8 cellular contexts compared by ENCODE assay signal in genomic region chr7:51162724-51163329, GRCh38.
A peak's percentile ranks its signal among the peaks of the same experiment; 100 is the strongest.
DNase-seq lines count a peak whose midpoint lies in the region; ATAC-seq, FAIRE-seq and TF ChIP-seq lines count a peak whose summit lies in the region.

No MANE protein-coding gene starts in this region.

- H3K4me1 ChIP-seq in H1 (replicated peaks in 1 of 4; ENCODE audit: control insufficient read depth in 3 of 4, insufficient read depth in 4 of 4, low read length in 3 of 4): peaks cover 0 to 5% (median 0%) of the 10 kb centered on the region in 4 experiments; a peak in 2 of 7 replicates

- no peak overlapping the region for H2BK15ac ChIP-seq in H1 (ENCODE audit: low read length)

- no peak overlapping the region for H2AFZ ChIP-seq in H1 (ENCODE audit: low read length)

- H4K91ac ChIP-seq in H1 (replicated peaks; ENCODE audit: insufficient read length, low read length): no peak overlapping the region

- H3K23me2 ChIP-seq in H1 (ENCODE audit: low read depth, low read length): no peaks in the 10 kb centered on the region

- H3K9me3 ChIP-seq in H1 (ENCODE audit: insufficient read depth in 2 of 2, low read depth in 1 of 2, low read length in 1 of 2): no peaks in the 10 kb centered on the region

- ATAC-seq in GM19467 (IDR thresholded peaks at IDR 0.05; ENCODE audit: unreplicated experiment) (peak; percentile 91), HG03558 (IDR thresholded peaks at IDR 0.05; ENCODE audit: extremely low read depth, unreplicated experiment) (peak; percentile 88)

- no peak overlapping the region for H3K27ac ChIP-seq in H1 (ENCODE audit: low read depth, low read length)

- H3K36me3 Mint-ChIP-seq in activated CD4-positive, alpha-beta memory T cell treated with anti-CD3 and anti-CD28 coated beads for 36 hours: no peaks in the 10 kb centered on the region

- CTCF ChIA-PET in activated CD4-positive, alpha-beta memory T cell treated with anti-CD3 and anti-CD28 coated beads for 36 hours (lab: Charles Lee): interaction anchor here (0.5 to 5.6 kb wide), 43 partner anchors 10 to 1412 kb away, joined by 3 to 86 read pairs (median 4); no protein-coding TSS in a partner anchor
- CTCF ChIA-PET in H1 (lab: Charles Lee; ENCODE audit: partially characterized antibody): interaction anchor here (0.7 to 7.8 kb wide), 52 partner anchors 8 to 979 kb away, joined by 3 to 155 read pairs (median 4); no protein-coding TSS in a partner anchor

- peaks cover 21% of the 10 kb centered on the region for H3K27me3 Mint-ChIP-seq in activated CD4-positive, alpha-beta memory T cell treated with anti-CD3 and anti-CD28 coated beads for 36 hours

- H3K4me3 Mint-ChIP-seq in activated CD4-positive, alpha-beta memory T cell treated with anti-CD3 and anti-CD28 coated beads for 36 hours: no peak overlapping the region

- no peak for TF ChIP-seq POLR2A in H1 (IDR thresholded peaks at IDR 0.05; ENCODE audit: control extremely low read depth in 1 of 2, low read depth in 2 of 2, low read length in 2 of 2)

- H4K5ac ChIP-seq in H1 (ENCODE audit: insufficient read length, low read depth, low read length): no peak overlapping the region

- H2BK12ac ChIP-seq in H1 (ENCODE audit: low read depth, low read length): no peak overlapping the region

- POLR2A ChIA-PET in activated CD4-positive, alpha-beta memory T cell treated with anti-CD3 and anti-CD28 coated beads for 36 hours (lab: Charles Lee): no interaction called here
- POLR2A ChIA-PET in H1 (lab: Charles Lee; ENCODE audit: partially characterized antibody): interaction anchor here (0.9 to 1.7 kb wide), 3 partner anchors 69 to 204 kb away, joined by 3 to 7 read pairs (median 3); no protein-coding TSS in a partner anchor

- peaks cover 10% of the 10 kb centered on the region for H3K4me1 Mint-ChIP-seq in activated CD4-positive, alpha-beta memory T cell treated with anti-CD3 and anti-CD28 coated beads for 36 hours (ENCODE audit: low read depth)

- no peak overlapping the region for H3K56ac ChIP-seq in H1 (replicated peaks; ENCODE audit: insufficient read length, low read depth, low read length)

- no peak overlapping the region for H2BK120ac ChIP-seq in H1 (replicated peaks; ENCODE audit: low read depth, low read length)

- H3K4ac ChIP-seq in H1 (replicated peaks; ENCODE audit: insufficient read length, low read depth, low read length): no peak overlapping the region

- TF ChIP-seq RAD21 in H1 (IDR thresholded peaks at IDR 0.05 in 1 of 2, conservative IDR thresholded peaks at IDR 0.05 in 1 of 2; ENCODE audit: low read depth in 2 of 2, low read length in 2 of 2): peak; percentile 85 to 91

- no peaks in the 10 kb centered on the region for H3K79me2 ChIP-seq in H1 (ENCODE audit: control insufficient read depth in 1 of 2, insufficient read depth in 2 of 2, low read length in 2 of 2)

- no peak overlapping the region for H4K8ac ChIP-seq in H1 (ENCODE audit: extremely low read depth, insufficient read depth, low read length)

- 54% methylated on average over 9 of the region's 9 CpGs; no CpG with 5 or more reads in 1 of the 2 experiments for WGBS in H1 (ENCODE audit: extremely low coverage in 1 of 2, insufficient coverage in 1 of 2, insufficient read length in 1 of 2, insufficient replicate concordance in 2 of 2, low coverage in 1 of 2, low lambda C conversion rate in 2 of 2, missing lambda C conversion rate in 1 of 2), 2 experiments

- TF ChIP-seq CTCF in H1 (IDR thresholded peaks at IDR 0.05; ENCODE audit: control extremely low read depth in 1 of 3, insufficient read depth in 1 of 3, low read depth in 1 of 3, low read length in 3 of 3): peak in 2 of 3 experiments; percentile 92 to 94; a peak in 3 of 4 replicates

- DNase-seq in Caki2 (ENCODE audit: low read depth) (peak; percentile 71), NCI-H748 (lab: John Stamatoyannopoulos, UW; ENCODE audit: unreplicated experiment) (peak; percentile 86), H1 (ENCODE audit: low read depth in 1 of 2, low spot score in 2 of 2) (peak; percentile 61 to 89), middle frontal gyrus (ENCODE audit: extremely low spot score, low spot score) (peak; percentile 88)
- peak; percentile 84 for DNase-seq in activated CD4-positive, alpha-beta memory T cell treated with anti-CD3 and anti-CD28 coated beads for 36 hours
- peak; percentile 27 for DNase-seq in stimulated activated CD8-positive, alpha-beta memory T cell treated with anti-CD3 and anti-CD28 coated beads, Interleukin-7, amount 100 ng/mL, for 24 hours (ENCODE audit: low read depth)

- no peak overlapping the region for H2AK5ac ChIP-seq in H1 (ENCODE audit: low read depth, low read length)

- no peaks in the 10 kb centered on the region for H4K20me1 ChIP-seq in H1 (replicated peaks in 1 of 2; ENCODE audit: control insufficient read depth in 1 of 2, insufficient read depth in 2 of 2, low read length in 2 of 2)

- H3K23ac ChIP-seq in H1 (ENCODE audit: insufficient read length): no peak overlapping the region

- intact Hi-C loops in activated CD4-positive, alpha-beta memory T cell treated with anti-CD3 and anti-CD28 coated beads for 36 hours (cut with micrococcal nuclease): loop anchor here (1.0 to 10.0 kb wide), 5 partner anchors 40 to 1068 kb away; partner anchors contain the start of gene ZPBP

- H3K27me3 ChIP-seq in H1 (replicated peaks in 1 of 4; ENCODE audit: control insufficient read depth in 3 of 4, extremely low read depth in 1 of 4, insufficient read depth in 3 of 4, low read length in 3 of 4): no peaks in the 10 kb centered on the region

- FAIRE-seq in H1 (lab: Jason Lieb, UNC): peak; percentile 99

- in situ Hi-C loops in Caki2 (cut with HindIII; ENCODE audit: low pct_unique_long_range_greater_than_20kb, low sequenced_read_pairs): no loop called here

- no peak overlapping the region for H3K9ac ChIP-seq in H1 (replicated peaks in 1 of 4; ENCODE audit: extremely low read depth in 1 of 4, low read depth in 3 of 4, low read length in 3 of 4)

- H3K14ac ChIP-seq in H1 (ENCODE audit: insufficient read length): no peak overlapping the region

- H3K9me3 Mint-ChIP-seq in activated CD4-positive, alpha-beta memory T cell treated with anti-CD3 and anti-CD28 coated beads for 36 hours: no peaks in the 10 kb centered on the region

- no peak overlapping the region for H3K18ac ChIP-seq in H1 (ENCODE audit: extremely low read depth, low read length)

- no peaks in the 10 kb centered on the region for H3K79me1 ChIP-seq in H1 (ENCODE audit: low read depth, low read length)

- no peak overlapping the region for H3K27ac Mint-ChIP-seq in activated CD4-positive, alpha-beta memory T cell treated with anti-CD3 and anti-CD28 coated beads for 36 hours

- no peak overlapping the region for H2BK5ac ChIP-seq in H1 (ENCODE audit: low read depth, low read length)

- TF ChIP-seq EP300 in H1 (IDR thresholded peaks at IDR 0.05; ENCODE audit: borderline replicate concordance in 1 of 2, low read depth in 2 of 2, low read length in 2 of 2): no peak

- H2BK20ac ChIP-seq in H1 (ENCODE audit: low read length): no peak overlapping the region

- H3K4me3 ChIP-seq in H1 (ENCODE audit: extremely low read depth in 1 of 4, insufficient read depth in 2 of 4, low read depth in 3 of 4, low read length in 4 of 4): no peak overlapping the region

- H3K4me2 ChIP-seq in H1 (ENCODE audit: insufficient read depth in 1 of 2, low read depth in 2 of 2, low read length in 2 of 2): no peak overlapping the region

- H3K36me3 ChIP-seq in H1 (ENCODE audit: control insufficient read depth in 2 of 4, insufficient read depth in 4 of 4, low read length in 3 of 4): no peaks in the 10 kb centered on the region

TF ChIP-seq in H1, 55 proteins besides CTCF, POLR2A, EP300 and RAD21 (continues in another document):
- TF ChIP-seq CBX5 (IDR thresholded peaks at IDR 0.05; ENCODE audit: low read depth, low read length) (no peak), ATF3 (IDR thresholded peaks at IDR 0.05; ENCODE audit: insufficient read depth, low read depth, low read length) (0 out of 2 replicates have a peak, but pooled peaks have one; percentile 17), POU5F1 (IDR thresholded peaks at IDR 0.05; ENCODE audit: low read depth, low read length) (no peak), MAFK (IDR thresholded peaks at IDR 0.05; ENCODE audit: low read depth, low read length) (peak; percentile 60; the same call in 1 of the 2 replicates), EGR1 (IDR thresholded peaks at IDR 0.05; ENCODE audit: borderline replicate concordance, low read depth, low read length) (0 out of 2 replicates have a peak, but pooled peaks have one; percentile 12)

Comparison
In these comparisons a context has a peak if more than half of its experiments do, and no peak if none do; other contexts are left out.
1. DNase-seq: peak in every context shown above with its lines; median percentile 88 in middle frontal gyrus; 86 in NCI-H748; 84 in activated CD4-positive, alpha-beta memory T cell treated with anti-CD3 and anti-CD28 coated beads for 36 hours; 75 in H1; 71 in Caki2; 27 in stimulated activated CD8-positive, alpha-beta memory T cell treated with anti-CD3 and anti-CD28 coated beads, Interleukin-7, amount 100 ng/mL, for 24 hours.